In the genomic region with DNA sequence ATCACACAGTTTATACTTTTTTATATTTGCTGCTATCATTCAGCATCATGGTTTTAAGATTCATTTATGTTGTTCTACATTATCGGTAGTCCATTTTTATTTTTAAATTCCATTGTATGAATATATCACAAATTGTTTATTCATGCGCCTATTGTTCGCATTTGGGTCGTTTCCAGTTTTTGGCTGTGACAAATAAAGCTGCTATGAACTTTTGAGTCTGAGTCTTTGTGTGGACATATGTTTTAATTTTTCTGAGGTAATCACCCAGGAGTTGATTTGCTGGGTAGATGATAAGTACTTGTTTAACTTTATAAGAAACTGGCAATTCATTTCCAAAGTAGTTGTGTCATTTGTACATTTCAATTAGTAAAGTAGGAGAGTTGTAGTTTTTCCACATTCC, we compare ENCODE assay signal across 17 cellular contexts.
DNase-seq lines count a peak whose midpoint lies in the region; ATAC-seq, FAIRE-seq and TF ChIP-seq lines count a peak whose summit lies in the region.
"Had no signal": no experiment of that assay in that cellular context is flagged by ENCODE, and none has a peak within 500 bp of the region (broad histone marks: within the 10 kb centered on the region; RNA-seq: fewer than 3 reads in every experiment).

No MANE protein-coding gene starts in this region.

- H4K20me1 ChIP-seq in astrocyte (ENCODE audit: insufficient read depth, low read length) (no peaks in the 10 kb centered on the region), endothelial cell of umbilical vein (replicated peaks; ENCODE audit: control insufficient read depth, extremely low read depth, insufficient read depth, low read length) (no peaks in the 10 kb centered on the region)
- H4K20me1 ChIP-seq: BLaER1 treated with 17β-estradiol and CSF1 and Interleukin-3, amounts not matched to agents 10 nM and 100 nM had no signal

- no peak for TF ChIP-seq POLR2A in endothelial cell of umbilical vein (IDR thresholded peaks at IDR 0.05; ENCODE audit: low read depth, low read length)

- H3K4me1 ChIP-seq in astrocyte (ENCODE audit: insufficient read depth, low read length) (no peaks in the 10 kb centered on the region), endothelial cell of umbilical vein (ENCODE audit: control insufficient read depth, extremely low read depth, insufficient read depth, low read length) (no peaks in the 10 kb centered on the region)
- H3K4me1 ChIP-seq in CD8-positive, alpha-beta T cell (ENCODE audit: insufficient read depth, low read length): no peaks in the 10 kb centered on the region
- H3K4me1 ChIP-seq: Caco-2, HAP-1 had no signal

- H3K4me3 ChIP-seq in AG10803 (ENCODE audit: low read length) (no peak overlapping the region), astrocyte (ENCODE audit: insufficient read depth, low read depth, low read length) (no peak overlapping the region), endothelial cell of umbilical vein (replicated peaks in 1 of 3; ENCODE audit: insufficient read depth in 1 of 3, low read depth in 1 of 3, low read length in 3 of 3) (no peak overlapping the region), fibroblast of the aortic adventitia (ENCODE audit: low read depth, low read length) (no peak overlapping the region)
- H3K4me3 ChIP-seq in CD8-positive, alpha-beta T cell (ENCODE audit: low read depth, low read length): no peak overlapping the region
- H3K4me3 ChIP-seq: BLaER1 treated with 17β-estradiol and CSF1 and Interleukin-3, amounts not matched to agents 10 nM and 100 nM; GM23248; HAP-1 had no signal

- H3K27me3 Mint-ChIP-seq in astrocyte (ENCODE audit: low read depth, unreplicated experiment): no peaks in the 10 kb centered on the region
- no peaks in the 10 kb centered on the region for H3K27me3 Mint-ChIP-seq in CD8-positive, alpha-beta T cell (ENCODE audit: low read depth)
- H3K27me3 Mint-ChIP-seq: B cell; CD4-positive, CD25-positive, alpha-beta regulatory T cell had no signal

- no peak overlapping the region for H3K4me2 ChIP-seq in astrocyte (ENCODE audit: low read length)
- H3K4me2 ChIP-seq in endothelial cell of umbilical vein (ENCODE audit: insufficient read depth, low read length): no peak overlapping the region
- H3K4me2 ChIP-seq: BLaER1 treated with 17β-estradiol and CSF1 and Interleukin-3, amounts not matched to agents 10 nM and 100 nM had no signal

- H3K36me3 ChIP-seq in astrocyte (ENCODE audit: insufficient read depth, low read length) (no peaks in the 10 kb centered on the region), endothelial cell of umbilical vein (ENCODE audit: control insufficient read depth in 2 of 2, extremely low read depth in 1 of 2, insufficient read depth in 2 of 2, low read length in 2 of 2) (no peaks in the 10 kb centered on the region)
- H3K36me3 ChIP-seq in CD8-positive, alpha-beta T cell (ENCODE audit: insufficient read depth, low read length): no peaks in the 10 kb centered on the region
- H3K36me3 ChIP-seq: BLaER1 treated with 17β-estradiol and CSF1 and Interleukin-3, amounts not matched to agents 10 nM and 100 nM; HAP-1 had no signal

- peak; percentile 15 for DNase-seq in AG10803 (ENCODE audit: low read depth)
- DNase-seq in astrocyte (ENCODE audit: low read depth): peak; percentile 64
- DNase-seq in endothelial cell of umbilical vein (ENCODE audit: low read depth, low spot score): peak; percentile 17
- peak; percentile 40 for DNase-seq in fibroblast of the aortic adventitia (ENCODE audit: low read depth)
- no peak for DNase-seq in dedifferentiated amniotic fluid mesenchymal stem cell (ENCODE audit: extremely low spot score)
- DNase-seq in C1 segment of cervical spinal cord (lab: John Stamatoyannopoulos, UW): no peak
- DNase-seq in CD8-positive, alpha-beta T cell: no peak
- DNase-seq: 8988T; Caco-2; CD4-positive, CD25-positive, alpha-beta regulatory T cell; GDM1; GM23248 had no signal

- no peaks in the 10 kb centered on the region for H3K9me1 ChIP-seq in endothelial cell of umbilical vein (replicated peaks; ENCODE audit: control insufficient read depth, extremely low read depth, insufficient read depth, low read length)

- intact Hi-C loops in endothelial cell of umbilical vein (cut with micrococcal nuclease): no loop called here
- intact Hi-C loops in CD8-positive, alpha-beta T cell (cut with DNase I, micrococcal nuclease): no loop called here

- no peak overlapping the region for H2AFZ ChIP-seq in astrocyte (ENCODE audit: low read depth, low read length)
- H2AFZ ChIP-seq in endothelial cell of umbilical vein (ENCODE audit: low read depth, low read length): no peak overlapping the region
- H2AFZ ChIP-seq: GM23248 had no signal

- no peaks in the 10 kb centered on the region for H3K36me3 Mint-ChIP-seq in astrocyte (ENCODE audit: low read depth, unreplicated experiment)
- no peaks in the 10 kb centered on the region for H3K36me3 Mint-ChIP-seq in CD8-positive, alpha-beta T cell
- H3K36me3 Mint-ChIP-seq: CD4-positive, CD25-positive, alpha-beta regulatory T cell had no signal

- POLR2A ChIA-PET in endothelial cell of umbilical vein (lab: Charles Lee): no interaction called here
- POLR2A ChIA-PET in CD8-positive, alpha-beta T cell (lab: Charles Lee): no interaction called here

- H3K27ac ChIP-seq in astrocyte (ENCODE audit: low read depth, low read length) (no peak overlapping the region), endothelial cell of umbilical vein (ENCODE audit: insufficient read depth, low read depth, low read length) (no peak overlapping the region)
- H3K27ac ChIP-seq in CD8-positive, alpha-beta T cell (ENCODE audit: low read depth, low read length): no peak overlapping the region
- H3K27ac ChIP-seq: BLaER1 treated with 17β-estradiol and CSF1 and Interleukin-3, amounts not matched to agents 10 nM and 100 nM; GM23248 had no signal

- H3K4me1 Mint-ChIP-seq in astrocyte (ENCODE audit: low read depth, unreplicated experiment): no peaks in the 10 kb centered on the region
- no peaks in the 10 kb centered on the region for H3K4me1 Mint-ChIP-seq in CD8-positive, alpha-beta T cell (ENCODE audit: low read depth)
- H3K4me1 Mint-ChIP-seq: B cell; CD4-positive, CD25-positive, alpha-beta regulatory T cell had no signal

- H3K79me2 ChIP-seq in astrocyte (ENCODE audit: insufficient read depth, low read length) (no peaks in the 10 kb centered on the region), endothelial cell of umbilical vein (ENCODE audit: control insufficient read depth, insufficient read depth, low read length) (no peaks in the 10 kb centered on the region)

- H3K27me3 ChIP-seq in astrocyte (ENCODE audit: insufficient read depth, low read length) (no peaks in the 10 kb centered on the region), endothelial cell of umbilical vein (ENCODE audit: control insufficient read depth in 2 of 2, insufficient read depth in 2 of 2, low read length in 2 of 2) (no peaks in the 10 kb centered on the region)
- H3K27me3 ChIP-seq in CD8-positive, alpha-beta T cell (ENCODE audit: insufficient read depth, low read length): no peaks in the 10 kb centered on the region
- H3K27me3 ChIP-seq: BLaER1 treated with 17β-estradiol and CSF1 and Interleukin-3, amounts not matched to agents 10 nM and 100 nM had no signal

- FAIRE-seq in astrocyte (lab: Jason Lieb, UNC) (no peak), endothelial cell of umbilical vein (lab: Jason Lieb, UNC) (no peak)
- FAIRE-seq: D721Med had no signal

- CTCF ChIA-PET in endothelial cell of umbilical vein (lab: Charles Lee): no interaction called here
- CTCF ChIA-PET in CD8-positive, alpha-beta T cell (lab: Charles Lee): no interaction called here

- peaks cover 3% of the 10 kb centered on the region for H3K9me3 Mint-ChIP-seq in astrocyte (ENCODE audit: unreplicated experiment)
- no peaks in the 10 kb centered on the region for H3K9me3 Mint-ChIP-seq in CD8-positive, alpha-beta T cell

- no peak overlapping the region for H3K9ac ChIP-seq in astrocyte (ENCODE audit: low read length)
- H3K9ac ChIP-seq in endothelial cell of umbilical vein (replicated peaks; ENCODE audit: extremely low read depth, insufficient read depth, low read length): no peak overlapping the region
- H3K9ac ChIP-seq: BLaER1 treated with 17β-estradiol and CSF1 and Interleukin-3, amounts not matched to agents 10 nM and 100 nM; GM23248 had no signal

- no peak for ATAC-seq in GM18873 (IDR thresholded peaks at IDR 0.05; ENCODE audit: low FRiP score, unreplicated experiment)
- no peak for ATAC-seq in CD8-positive, alpha-beta T cell

- TF ChIP-seq CTCF in AG10803 (conservative IDR thresholded peaks at IDR 0.05; ENCODE audit: low read length) (no peak), astrocyte (IDR thresholded peaks at IDR 0.05; ENCODE audit: insufficient read depth, low read depth, low read length) (no peak), endothelial cell of umbilical vein (IDR thresholded peaks at IDR 0.05; ENCODE audit: extremely low read depth in 1 of 2, insufficient read depth in 1 of 2, low read depth in 1 of 2, low read length in 2 of 2) (no peak), fibroblast of the aortic adventitia (IDR thresholded peaks at IDR 0.05; ENCODE audit: insufficient read depth, low read length) (no peak)
- TF ChIP-seq CTCF in CD8-positive, alpha-beta T cell (IDR thresholded peaks at IDR 0.05): no peak

- no peak overlapping the region for H3K27ac Mint-ChIP-seq in astrocyte (ENCODE audit: unreplicated experiment)
- no peak overlapping the region for H3K27ac Mint-ChIP-seq in CD8-positive, alpha-beta T cell
- H3K27ac Mint-ChIP-seq: B cell; CD4-positive, CD25-positive, alpha-beta regulatory T cell had no signal

- H3K9me3 ChIP-seq in astrocyte (ENCODE audit: insufficient read depth, low read depth, low read length) (no peaks in the 10 kb centered on the region), endothelial cell of umbilical vein (replicated peaks; ENCODE audit: control insufficient read depth, insufficient read depth, low read length) (no peaks in the 10 kb centered on the region)
- no peaks in the 10 kb centered on the region for H3K9me3 ChIP-seq in CD8-positive, alpha-beta T cell (ENCODE audit: low read length)
- H3K9me3 ChIP-seq: BLaER1 treated with 17β-estradiol and CSF1 and Interleukin-3, amounts not matched to agents 10 nM and 100 nM; Caco-2; HAP-1 had no signal

- dilution Hi-C loops in endothelial cell of umbilical vein (cut with MboI; ENCODE audit: extremely low pct_ligation_motif_present, low sequenced_read_pairs): no loop called here

- H3K4me3 Mint-ChIP-seq in astrocyte (ENCODE audit: unreplicated experiment): no peak overlapping the region
- H3K4me3 Mint-ChIP-seq in CD8-positive, alpha-beta T cell: no peak overlapping the region
- H3K4me3 Mint-ChIP-seq: B cell; CD4-positive, CD25-positive, alpha-beta regulatory T cell had no signal

- BruUV-seq in endothelial cell of umbilical vein (replicated peaks; lab: Mats Ljungman, UMichigan): no TSS peak

TF ChIP-seq in endothelial cell of umbilical vein, 7 proteins besides CTCF, POLR2A, EP300 and RAD21 (continues in another document):
- TF ChIP-seq FOS (IDR thresholded peaks at IDR 0.05; ENCODE audit: borderline replicate concordance, insufficient read depth, low read length) (no peak), EZH2 (IDR thresholded peaks at IDR 0.05; ENCODE audit: borderline replicate concordance, low read depth, low read length, severe bottlenecking) (no peak)
- TF ChIP-seq, protein P1, sequence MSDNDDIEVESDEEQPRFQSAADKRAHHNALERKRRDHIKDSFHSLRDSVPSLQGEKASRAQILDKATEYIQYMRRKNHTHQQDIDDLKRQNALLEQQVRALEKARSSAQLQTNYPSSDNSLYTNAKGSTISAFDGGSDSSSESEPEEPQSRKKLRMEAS (IDR thresholded peaks at IDR 0.05; ENCODE audit: insufficient read depth, insufficient read length): no peak

Comparison
In these comparisons a context has a peak if more than half of its experiments do, and no peak if none do; other contexts are left out.
1. DNase-seq: peak in AG10803 (single experiment), astrocyte (single experiment), endothelial cell of umbilical vein (single experiment) and fibroblast of the aortic adventitia (single experiment); none in dedifferentiated amniotic fluid mesenchymal stem cell (single experiment), C1 segment of cervical spinal cord (0 of 14) and CD8-positive, alpha-beta T cell (0 of 7).